Comparison of ENCODE assay signal across 1 cellular context in genomic region chr17:82037113-82037888, GRCh38.
TF ChIP-seq lines count a peak whose summit lies in the region.

TSS of gene DCXR (minus strand) at chr17:82037697. CDS start at chr17:82037682, 15 bp downstream.

TF ChIP-seq in HepG2, 621 proteins besides CTCF, POLR2A, EP300 and RAD21 (continued from another document and continues in another):
- TF ChIP-seq FOXJ3 (CRISPR knock-in tag; IDR thresholded peaks at IDR 0.05; ENCODE audit: borderline replicate concordance) (no peak), ZNF234 (CRISPR knock-in tag; conservative IDR thresholded peaks at IDR 0.05) (no peak), NRL (CRISPR knock-in tag; IDR thresholded peaks at IDR 0.05; ENCODE audit: borderline replicate concordance) (0 out of 2 replicates have a peak, but pooled peaks have one; percentile 50), GPN1 (CRISPR knock-in tag; IDR thresholded peaks at IDR 0.05; ENCODE audit: borderline replicate concordance) (peak; percentile 72; the same call in 1 of the 2 replicates), ZFYVE20 (CRISPR knock-in tag; IDR thresholded peaks at IDR 0.05; ENCODE audit: borderline replicate concordance, low read depth) (no peak), HMGXB4 (CRISPR knock-in tag; IDR thresholded peaks at IDR 0.05; ENCODE audit: borderline replicate concordance in 1 of 2, low read depth in 1 of 2) (peak; percentile 99), ZBTB42 (CRISPR knock-in tag; IDR thresholded peaks at IDR 0.05) (0 out of 2 replicates have a peak, but pooled peaks have one; percentile 51), ZNF777 (CRISPR knock-in tag; IDR thresholded peaks at IDR 0.05) (no peak), ZNF142 (CRISPR knock-in tag; IDR thresholded peaks at IDR 0.05) (peak; percentile 87), SNRNP70 (IDR thresholded peaks at IDR 0.05; ENCODE audit: low read depth, low read length) (no peak; the same call in 1 of the 2 replicates), ZNF558 (CRISPR knock-in tag; IDR thresholded peaks at IDR 0.05; ENCODE audit: borderline replicate concordance) (peak; percentile 98; the same call in 1 of the 2 replicates), SUZ12 (IDR thresholded peaks at IDR 0.05; ENCODE audit: low read depth, low read length) (no peak), ZFP90 (CRISPR knock-in tag; IDR thresholded peaks at IDR 0.05; ENCODE audit: borderline replicate concordance) (no peak; the same call in 1 of the 2 replicates), KAT2B (IDR thresholded peaks at IDR 0.05; ENCODE audit: borderline replicate concordance, low read depth, low read length) (no peak), EEA1 (CRISPR knock-in tag; IDR thresholded peaks at IDR 0.05; ENCODE audit: borderline replicate concordance) (peak; percentile 96; the same call in 1 of the 2 replicates), ZFP37 (CRISPR knock-in tag; IDR thresholded peaks at IDR 0.05; ENCODE audit: borderline replicate concordance) (no peak), CAMTA2 (CRISPR knock-in tag; IDR thresholded peaks at IDR 0.05; ENCODE audit: borderline replicate concordance) (no peak), SPEN (CRISPR knock-in tag; IDR thresholded peaks at IDR 0.05; ENCODE audit: low read depth) (peak; percentile 91), DMTF1 (CRISPR knock-in tag; IDR thresholded peaks at IDR 0.05) (no peak), ZNF251 (CRISPR knock-in tag; IDR thresholded peaks at IDR 0.05) (no peak), TMF1 (CRISPR knock-in tag; IDR thresholded peaks at IDR 0.05; ENCODE audit: low read depth) (peak; percentile 25; the same call in 1 of the 2 replicates), ESRRA (CRISPR knock-in tag; IDR thresholded peaks at IDR 0.05; ENCODE audit: low read depth) (peak; percentile 82; the same call in 1 of the 2 replicates), PRMT3 (CRISPR knock-in tag; IDR thresholded peaks at IDR 0.05; ENCODE audit: borderline replicate concordance, low read depth) (no peak), SALL2 (CRISPR knock-in tag; IDR thresholded peaks at IDR 0.05) (peak; percentile 97), HNRNPH1 (optimal IDR thresholded peaks at IDR 0.05; ENCODE audit: low read depth, low read length) (no peak), TFDP1 (CRISPR knock-in tag; IDR thresholded peaks at IDR 0.05; ENCODE audit: borderline replicate concordance) (peak; percentile 72; the same call in 1 of the 2 replicates), ARHGAP35 (CRISPR knock-in tag; IDR thresholded peaks at IDR 0.05; ENCODE audit: borderline replicate concordance) (peak; percentile 85; the same call in 1 of the 2 replicates), PHF5A (CRISPR knock-in tag; IDR thresholded peaks at IDR 0.05; ENCODE audit: low read depth, unreplicated experiment) (no peak), MAFF (IDR thresholded peaks at IDR 0.05; ENCODE audit: low read depth, low read length) (no peak), KLF13 (CRISPR knock-in tag; IDR thresholded peaks at IDR 0.05) (no peak), ZBTB8A (CRISPR knock-in tag; IDR thresholded peaks at IDR 0.05; ENCODE audit: borderline replicate concordance, low read depth) (no peak; the same call in 1 of the 2 replicates), PTBP1 (IDR thresholded peaks at IDR 0.05; ENCODE audit: low read depth, low read length, poor library complexity, severe bottlenecking) (peak; percentile 90), CREB3 (CRISPR knock-in tag; IDR thresholded peaks at IDR 0.05) (0 out of 2 replicates have a peak, but pooled peaks have one; percentile 18), NKX3-1 (CRISPR knock-in tag; IDR thresholded peaks at IDR 0.05) (peak; percentile 73; the same call in 1 of the 2 replicates), ETS1 (CRISPR knock-in tag; IDR thresholded peaks at IDR 0.05) (no peak), JARID2 (CRISPR knock-in tag; IDR thresholded peaks at IDR 0.05; ENCODE audit: insufficient replicate concordance) (no peak), SMARCE1 (IDR thresholded peaks at IDR 0.05; ENCODE audit: borderline replicate concordance) (no peak), AGO2 (optimal IDR thresholded peaks at IDR 0.05; ENCODE audit: low read depth, low read length) (peak; percentile 94), ZNF446 (CRISPR knock-in tag; IDR thresholded peaks at IDR 0.05) (peak; percentile 2; the same call in 1 of the 2 replicates), HDAC2 (CRISPR knock-in tag; IDR thresholded peaks at IDR 0.05) (peak; percentile 74), RARG (CRISPR knock-in tag; IDR thresholded peaks at IDR 0.05; ENCODE audit: low read depth) (no peak), MAFG (CRISPR knock-in tag; IDR thresholded peaks at IDR 0.05) (no peak), ZNF891 (CRISPR knock-in tag; IDR thresholded peaks at IDR 0.05) (peak; percentile 98), ZNF275 (CRISPR knock-in tag; IDR thresholded peaks at IDR 0.05; ENCODE audit: borderline replicate concordance) (peak; percentile 28; the same call in 1 of the 2 replicates), ISX (CRISPR knock-in tag; conservative IDR thresholded peaks at IDR 0.05) (no peak; the same call in 1 of the 2 replicates), MEIS1 (CRISPR knock-in tag; IDR thresholded peaks at IDR 0.05; ENCODE audit: borderline replicate concordance) (peak; percentile 59; the same call in 1 of the 2 replicates), ZNF12 (CRISPR knock-in tag; IDR thresholded peaks at IDR 0.05) (no peak), PBX2 (CRISPR knock-in tag; IDR thresholded peaks at IDR 0.05) (no peak), TOE1 (CRISPR knock-in tag; IDR thresholded peaks at IDR 0.05) (0 out of 2 replicates have a peak, but pooled peaks have one; percentile 42)
